In genomic region chr6:26028753-26029569, GRCh38 we compare ENCODE assay signal across 8 cellular contexts. TPM values are rescaled to one million over a fixed set of nuclear protein-coding genes. Genes with fewer than 3 reads are reported as not detected.
DNase-seq lines count a peak whose midpoint lies in the region; ATAC-seq and TF ChIP-seq lines count a peak whose summit lies in the region.

No MANE protein-coding gene starts in this region.

- H3F3A ChIP-seq in PC-3 (ENCODE audit: low read length, unreplicated experiment): peaks cover 15% of the 10 kb centered on the region

- H3K4me1 Mint-ChIP-seq in activated naive CD4-positive, alpha-beta T cell treated with anti-CD3 and anti-CD28 coated beads, Interleukin-2, amount 50 U/mL, for 24 hours: peaks cover 75% of the 10 kb centered on the region
- H3K4me1 Mint-ChIP-seq in stimulated activated naive CD8-positive, alpha-beta T cell treated with anti-CD3 and anti-CD28 coated beads, Interleukin-15, amount 100 ng/mL, for 72 hours: peaks cover 74% of the 10 kb centered on the region

- no peak overlapping the region for H3K27ac Mint-ChIP-seq in activated naive CD4-positive, alpha-beta T cell treated with anti-CD3 and anti-CD28 coated beads, Interleukin-2, amount 50 U/mL, for 24 hours
- peak overlapping the region; percentile 29 to 89 for H3K27ac Mint-ChIP-seq in stimulated activated naive CD8-positive, alpha-beta T cell treated with anti-CD3 and anti-CD28 coated beads, Interleukin-15, amount 100 ng/mL, for 72 hours

- H2AFZ ChIP-seq in PC-3 (ENCODE audit: low read length): peak overlapping the region; percentile 12; the same call in 1 of the 2 replicates

- H3K4me3 Mint-ChIP-seq in activated naive CD4-positive, alpha-beta T cell treated with anti-CD3 and anti-CD28 coated beads, Interleukin-2, amount 50 U/mL, for 24 hours: peak overlapping the region; percentile 23
- peak overlapping the region in 1 of 2 donors; percentile 73 for H3K4me3 Mint-ChIP-seq in stimulated activated naive CD8-positive, alpha-beta T cell treated with anti-CD3 and anti-CD28 coated beads, Interleukin-15, amount 100 ng/mL, for 72 hours

- H3K4me3 ChIP-seq in PC-3 (ENCODE audit: low read length): peak overlapping the region; percentile 83; the same call in 1 of the 2 replicates
- H3K4me3 ChIP-seq in ectodermal cell (ENCODE audit: insufficient read depth, low read depth, low read length): no peak overlapping the region

- no peaks in the 10 kb centered on the region for H3K27me3 ChIP-seq in PC-3 (ENCODE audit: low read length)
- H3K27me3 ChIP-seq in ectodermal cell (ENCODE audit: control insufficient read depth, insufficient read depth, low read length, poor library complexity, severe bottlenecking): no peaks in the 10 kb centered on the region

- 25% methylated on average over 10 of the region's 10 CpGs for WGBS in ectodermal cell, 2 experiments

- POLR2A ChIA-PET in PC-3 (lab: Charles Lee; ENCODE audit: unreplicated experiment): interaction anchor here (0.5 to 1.2 kb wide), 6 partner anchors 14 to 1502 kb away, joined by 3 to 6 read pairs (median 4); a partner anchor contains a TSS

- H3K27ac ChIP-seq in PC-3 (ENCODE audit: low read length) (peak overlapping the region; percentile 56), ectodermal cell (ENCODE audit: insufficient read depth, low read depth, low read length, poor library complexity, severe bottlenecking) (peak overlapping the region; percentile 75)

- TF ChIP-seq CTCF in PC-3 (conservative IDR thresholded peaks at IDR 0.05; ENCODE audit: low read depth, low read length): no peak

- peak overlapping the region; percentile 82 for H3K9ac ChIP-seq in PC-3 (ENCODE audit: low read length)

- CTCF ChIA-PET in PC-3 (lab: Charles Lee): no interaction called here

- H3K9me3 ChIP-seq in PC-3 (ENCODE audit: low read length) (no peaks in the 10 kb centered on the region), ectodermal cell (ENCODE audit: control insufficient read depth, low read length) (no peaks in the 10 kb centered on the region)

- peaks cover 3% of the 10 kb centered on the region; the same call in 1 of the 2 replicates for H4K20me1 ChIP-seq in PC-3 (ENCODE audit: low read length)

- ATAC-seq in PC-3 (no peak), HG03565 (IDR thresholded peaks at IDR 0.05; ENCODE audit: unreplicated experiment) (no peak)
- ATAC-seq in stimulated activated naive CD8-positive, alpha-beta T cell treated with anti-CD3 and anti-CD28 coated beads, Interleukin-15, amount 100 ng/mL, for 72 hours: no peak

- H3K4me2 ChIP-seq in PC-3 (ENCODE audit: low read length): peak overlapping the region; percentile 94

- H3K27me3 Mint-ChIP-seq in activated naive CD4-positive, alpha-beta T cell treated with anti-CD3 and anti-CD28 coated beads, Interleukin-2, amount 50 U/mL, for 24 hours: no peaks in the 10 kb centered on the region
- H3K27me3 Mint-ChIP-seq in stimulated activated naive CD8-positive, alpha-beta T cell treated with anti-CD3 and anti-CD28 coated beads, Interleukin-15, amount 100 ng/mL, for 72 hours: no peaks in the 10 kb centered on the region

- no peaks in the 10 kb centered on the region for H3K36me3 ChIP-seq in PC-3 (ENCODE audit: low read depth, low read length)
- H3K36me3 ChIP-seq in ectodermal cell (ENCODE audit: control insufficient read depth, insufficient read depth, low read length): no peaks in the 10 kb centered on the region

- no peaks in the 10 kb centered on the region; the same call in 1 of the 2 replicates for H3K79me2 ChIP-seq in PC-3 (ENCODE audit: low read length)

- intact Hi-C loops in PC-3 (cut with micrococcal nuclease): loop anchor here (5.0 kb wide), 1 partner anchor 168 kb away; a partner anchor contains a TSS

- H3K4me1 ChIP-seq in PC-3 (ENCODE audit: insufficient read depth, low read length) (peaks cover 54% of the 10 kb centered on the region), ectodermal cell (ENCODE audit: control insufficient read depth, insufficient read depth, low read length) (peaks cover 45% of the 10 kb centered on the region)

- H3K9me3 Mint-ChIP-seq in activated naive CD4-positive, alpha-beta T cell treated with anti-CD3 and anti-CD28 coated beads, Interleukin-2, amount 50 U/mL, for 24 hours: no peaks in the 10 kb centered on the region
- H3K9me3 Mint-ChIP-seq in stimulated activated naive CD8-positive, alpha-beta T cell treated with anti-CD3 and anti-CD28 coated beads, Interleukin-15, amount 100 ng/mL, for 72 hours: no peaks in the 10 kb centered on the region

- no peak for DNase-seq in activated naive CD4-positive, alpha-beta T cell treated with anti-CD3 and anti-CD28 coated beads, Interleukin-2, amount 50 U/mL, for 16 hours
- peak; percentile 46 for DNase-seq in PC-3
- no peak for DNase-seq in stimulated activated naive CD8-positive, alpha-beta T cell treated with anti-CD3 and anti-CD28 coated beads, Interleukin-15, amount 100 ng/mL, for 72 hours
- DNase-seq in NCI-H446 (lab: John Stamatoyannopoulos, UW): no peak
- no peak for DNase-seq in KG1 (lab: John Stamatoyannopoulos, UW)

- BruUV-seq in PC-3 (replicated peaks; lab: Mats Ljungman, UMichigan): no TSS peak

- no peaks in the 10 kb centered on the region for H3K36me3 Mint-ChIP-seq in activated naive CD4-positive, alpha-beta T cell treated with anti-CD3 and anti-CD28 coated beads, Interleukin-2, amount 50 U/mL, for 24 hours

- H3K9me2 ChIP-seq in PC-3 (replicated peaks; ENCODE audit: low read length): no peaks in the 10 kb centered on the region

RNA-seq across cellular contexts. Expression of gene HFE, which starts 58.3 kb away (rescaled TPM):
- total RNA-seq in PC-3 (2014; rRNA removed): not detected in 2 replicates
- 0.78 TPM for polyA plus RNA-seq in ectodermal cell (2013, experiment 1 of 4)
- 0.92 TPM for polyA plus RNA-seq in ectodermal cell (2013, experiment 2 of 4)
- polyA plus RNA-seq in ectodermal cell (2013, experiment 3 of 4): 0.85 TPM
- polyA plus RNA-seq in ectodermal cell (2013, experiment 4 of 4): 0.93 TPM
